In genomic region chr4:148057425-148058020, GRCh38 we compare ENCODE assay signal across 7 cellular contexts.
A peak's percentile ranks its signal among the peaks of the same experiment; 100 is the strongest.
DNase-seq lines count a peak whose midpoint lies in the region; ATAC-seq and TF ChIP-seq lines count a peak whose summit lies in the region.

No MANE protein-coding gene starts in this region.

- no peak overlapping the region for H3K9ac ChIP-seq in colonic mucosa (ENCODE audit: low read depth in 2 of 2, low read length in 2 of 2)

- H3K4me1 ChIP-seq in colonic mucosa: peaks cover 8% of the 10 kb centered on the region

- no peaks in the 10 kb centered on the region for H3K9me3 ChIP-seq in colonic mucosa

- H3K36me3 ChIP-seq in colonic mucosa: no peaks in the 10 kb centered on the region

- TF ChIP-seq CTCF in colonic mucosa (IDR thresholded peaks at IDR 0.05): no peak

- intact Hi-C loops in colonic mucosa (cut with DNase I): loop anchor here (10.0 kb wide), 1 partner anchor 113 kb away; no protein-coding TSS in a partner anchor

- DNase-seq in colonic mucosa: no peak
- DNase-seq in dermis blood vessel endothelial cell: no peak
- DNase-seq in NCI-H1694 treated with DMSO at 0.1 percent for 48 hours (lab: John Stamatoyannopoulos, UW): no peak

- H3K27me3 ChIP-seq in layer of hippocampus (ENCODE audit: control insufficient read depth, insufficient read depth, low read length) (no peaks in the 10 kb centered on the region), colonic mucosa (no peaks in the 10 kb centered on the region)

- peak; percentile 42 for ATAC-seq in GM18873 (IDR thresholded peaks at IDR 0.05; ENCODE audit: low FRiP score, unreplicated experiment)
- ATAC-seq in GM21723 (IDR thresholded peaks at IDR 0.05; ENCODE audit: unreplicated experiment): peak; percentile 47
- peak; percentile 31 for ATAC-seq in HG03457 (IDR thresholded peaks at IDR 0.05; ENCODE audit: unreplicated experiment)

- H3K27ac ChIP-seq in layer of hippocampus (ENCODE audit: low read depth, low read length) (peak overlapping the region; percentile 17), colonic mucosa (no peak overlapping the region)

- no peak overlapping the region for H3K4me3 ChIP-seq in colonic mucosa
